In the genomic region with DNA sequence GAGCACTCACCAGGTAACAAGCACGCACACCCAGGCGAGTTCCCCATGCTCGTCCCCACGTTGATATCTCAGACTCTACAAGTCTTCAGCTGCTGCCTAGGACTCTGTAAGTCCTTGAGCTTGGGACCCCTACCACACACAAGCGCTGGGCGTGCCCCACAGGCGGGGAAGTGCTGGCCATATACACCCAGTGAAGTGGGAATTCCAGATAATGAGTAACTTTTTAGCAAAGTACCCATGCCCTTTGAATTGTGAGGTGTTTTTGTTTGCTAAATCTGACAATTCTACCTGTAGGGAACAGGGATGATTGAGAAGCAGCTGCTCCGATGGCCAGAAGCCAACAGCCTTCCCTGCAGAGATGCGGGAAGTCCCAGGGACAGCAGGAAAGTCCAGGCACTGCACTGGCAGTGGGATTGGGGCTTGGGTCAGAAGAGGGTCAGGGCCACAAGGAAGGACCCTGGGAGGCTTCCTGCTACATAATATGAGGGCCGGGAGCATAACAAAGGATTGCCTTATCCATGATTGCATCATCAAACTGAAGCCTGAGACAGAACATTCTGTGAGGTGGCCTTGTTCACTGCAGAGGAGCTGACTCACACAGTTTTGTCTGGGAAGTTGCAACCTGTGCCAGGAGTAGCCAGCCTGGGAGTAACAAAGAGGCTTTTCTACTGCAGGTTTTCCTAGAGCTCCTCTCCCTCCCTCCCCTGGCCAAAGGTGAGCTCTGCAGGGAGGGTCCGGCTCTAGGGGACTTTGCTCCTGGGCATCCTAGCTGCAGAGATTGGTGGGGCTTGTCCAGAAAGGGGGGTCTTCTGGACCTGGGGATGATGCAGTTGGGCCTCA, we compare ENCODE assay signal across 1 cellular context.
TF ChIP-seq lines count a peak whose summit lies in the region.

No MANE protein-coding gene starts in this region.

TF ChIP-seq in HepG2, 621 proteins besides CTCF, POLR2A, EP300 and RAD21 (continued from another document and continues in another):
- TF ChIP-seq, protein P1, sequence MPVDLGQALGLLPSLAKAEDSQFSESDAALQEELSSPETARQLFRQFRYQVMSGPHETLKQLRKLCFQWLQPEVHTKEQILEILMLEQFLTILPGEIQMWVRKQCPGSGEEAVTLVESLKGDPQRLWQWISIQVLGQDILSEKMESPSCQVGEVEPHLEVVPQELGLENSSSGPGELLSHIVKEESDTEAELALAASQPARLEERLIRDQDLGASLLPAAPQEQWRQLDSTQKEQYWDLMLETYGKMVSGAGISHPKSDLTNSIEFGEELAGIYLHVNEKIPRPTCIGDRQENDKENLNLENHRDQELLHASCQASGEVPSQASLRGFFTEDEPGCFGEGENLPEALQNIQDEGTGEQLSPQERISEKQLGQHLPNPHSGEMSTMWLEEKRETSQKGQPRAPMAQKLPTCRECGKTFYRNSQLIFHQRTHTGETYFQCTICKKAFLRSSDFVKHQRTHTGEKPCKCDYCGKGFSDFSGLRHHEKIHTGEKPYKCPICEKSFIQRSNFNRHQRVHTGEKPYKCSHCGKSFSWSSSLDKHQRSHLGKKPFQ (CRISPR knock-in tag; IDR thresholded peaks at IDR 0.05; ENCODE audit: insufficient replicate concordance), result no peak
- TF ChIP-seq, protein P2, sequence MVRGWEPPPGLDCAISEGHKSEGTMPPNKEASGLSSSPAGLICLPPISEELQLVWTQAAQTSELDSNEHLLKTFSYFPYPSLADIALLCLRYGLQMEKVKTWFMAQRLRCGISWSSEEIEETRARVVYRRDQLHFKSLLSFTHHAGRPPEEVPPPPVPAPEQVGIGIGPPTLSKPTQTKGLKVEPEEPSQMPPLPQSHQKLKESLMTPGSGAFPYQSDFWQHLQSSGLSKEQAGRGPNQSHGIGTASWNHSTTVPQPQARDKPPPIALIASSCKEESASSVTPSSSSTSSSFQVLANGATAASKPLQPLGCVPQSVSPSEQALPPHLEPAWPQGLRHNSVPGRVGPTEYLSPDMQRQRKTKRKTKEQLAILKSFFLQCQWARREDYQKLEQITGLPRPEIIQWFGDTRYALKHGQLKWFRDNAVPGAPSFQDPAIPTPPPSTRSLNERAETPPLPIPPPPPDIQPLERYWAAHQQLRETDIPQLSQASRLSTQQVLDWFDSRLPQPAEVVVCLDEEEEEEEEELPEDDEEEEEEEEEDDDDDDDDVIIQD (CRISPR knock-in tag; IDR thresholded peaks at IDR 0.05; ENCODE audit: low read depth), result peak; percentile 78
- TF ChIP-seq JUNB (CRISPR knock-in tag; IDR thresholded peaks at IDR 0.05; ENCODE audit: borderline replicate concordance), result peak; percentile 89; the same call in 1 of the 2 replicates
- TF ChIP-seq, protein P3, sequence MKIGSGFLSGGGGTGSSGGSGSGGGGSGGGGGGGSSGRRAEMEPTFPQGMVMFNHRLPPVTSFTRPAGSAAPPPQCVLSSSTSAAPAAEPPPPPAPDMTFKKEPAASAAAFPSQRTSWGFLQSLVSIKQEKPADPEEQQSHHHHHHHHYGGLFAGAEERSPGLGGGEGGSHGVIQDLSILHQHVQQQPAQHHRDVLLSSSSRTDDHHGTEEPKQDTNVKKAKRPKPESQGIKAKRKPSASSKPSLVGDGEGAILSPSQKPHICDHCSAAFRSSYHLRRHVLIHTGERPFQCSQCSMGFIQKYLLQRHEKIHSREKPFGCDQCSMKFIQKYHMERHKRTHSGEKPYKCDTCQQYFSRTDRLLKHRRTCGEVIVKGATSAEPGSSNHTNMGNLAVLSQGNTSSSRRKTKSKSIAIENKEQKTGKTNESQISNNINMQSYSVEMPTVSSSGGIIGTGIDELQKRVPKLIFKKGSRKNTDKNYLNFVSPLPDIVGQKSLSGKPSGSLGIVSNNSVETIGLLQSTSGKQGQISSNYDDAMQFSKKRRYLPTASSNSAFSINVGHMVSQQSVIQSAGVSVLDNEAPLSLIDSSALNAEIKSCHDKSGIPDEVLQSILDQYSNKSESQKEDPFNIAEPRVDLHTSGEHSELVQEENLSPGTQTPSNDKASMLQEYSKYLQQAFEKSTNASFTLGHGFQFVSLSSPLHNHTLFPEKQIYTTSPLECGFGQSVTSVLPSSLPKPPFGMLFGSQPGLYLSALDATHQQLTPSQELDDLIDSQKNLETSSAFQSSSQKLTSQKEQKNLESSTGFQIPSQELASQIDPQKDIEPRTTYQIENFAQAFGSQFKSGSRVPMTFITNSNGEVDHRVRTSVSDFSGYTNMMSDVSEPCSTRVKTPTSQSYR (CRISPR knock-in tag; IDR thresholded peaks at IDR 0.05; ENCODE audit: borderline replicate concordance), result peak; percentile 82; the same call in 1 of the 2 replicates
- TF ChIP-seq, protein P4, sequence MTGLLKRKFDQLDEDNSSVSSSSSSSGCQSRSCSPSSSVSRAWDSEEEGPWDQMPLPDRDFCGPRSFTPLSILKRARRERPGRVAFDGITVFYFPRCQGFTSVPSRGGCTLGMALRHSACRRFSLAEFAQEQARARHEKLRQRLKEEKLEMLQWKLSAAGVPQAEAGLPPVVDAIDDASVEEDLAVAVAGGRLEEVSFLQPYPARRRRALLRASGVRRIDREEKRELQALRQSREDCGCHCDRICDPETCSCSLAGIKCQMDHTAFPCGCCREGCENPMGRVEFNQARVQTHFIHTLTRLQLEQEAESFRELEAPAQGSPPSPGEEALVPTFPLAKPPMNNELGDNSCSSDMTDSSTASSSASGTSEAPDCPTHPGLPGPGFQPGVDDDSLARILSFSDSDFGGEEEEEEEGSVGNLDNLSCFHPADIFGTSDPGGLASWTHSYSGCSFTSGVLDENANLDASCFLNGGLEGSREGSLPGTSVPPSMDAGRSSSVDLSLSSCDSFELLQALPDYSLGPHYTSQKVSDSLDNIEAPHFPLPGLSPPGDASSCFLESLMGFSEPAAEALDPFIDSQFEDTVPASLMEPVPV (CRISPR knock-in tag; IDR thresholded peaks at IDR 0.05), result peak; percentile 89
- TF ChIP-seq, protein P5, sequence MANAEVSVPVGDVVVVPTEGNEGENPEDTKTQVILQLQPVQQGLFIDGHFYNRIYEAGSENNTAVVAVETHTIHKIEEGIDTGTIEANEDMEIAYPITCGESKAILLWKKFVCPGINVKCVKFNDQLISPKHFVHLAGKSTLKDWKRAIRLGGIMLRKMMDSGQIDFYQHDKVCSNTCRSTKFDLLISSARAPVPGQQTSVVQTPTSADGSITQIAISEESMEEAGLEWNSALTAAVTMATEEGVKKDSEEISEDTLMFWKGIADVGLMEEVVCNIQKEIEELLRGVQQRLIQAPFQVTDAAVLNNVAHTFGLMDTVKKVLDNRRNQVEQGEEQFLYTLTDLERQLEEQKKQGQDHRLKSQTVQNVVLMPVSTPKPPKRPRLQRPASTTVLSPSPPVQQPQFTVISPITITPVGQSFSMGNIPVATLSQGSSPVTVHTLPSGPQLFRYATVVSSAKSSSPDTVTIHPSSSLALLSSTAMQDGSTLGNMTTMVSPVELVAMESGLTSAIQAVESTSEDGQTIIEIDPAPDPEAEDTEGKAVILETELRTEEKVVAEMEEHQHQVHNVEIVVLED (CRISPR knock-in tag; IDR thresholded peaks at IDR 0.05; ENCODE audit: borderline replicate concordance), result peak; percentile 42; the same call in 1 of the 2 replicates
- TF ChIP-seq, protein P6, sequence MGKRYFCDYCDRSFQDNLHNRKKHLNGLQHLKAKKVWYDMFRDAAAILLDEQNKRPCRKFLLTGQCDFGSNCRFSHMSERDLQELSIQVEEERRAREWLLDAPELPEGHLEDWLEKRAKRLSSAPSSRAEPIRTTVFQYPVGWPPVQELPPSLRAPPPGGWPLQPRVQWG (CRISPR knock-in tag; IDR thresholded peaks at IDR 0.05; ENCODE audit: borderline replicate concordance, low read depth), result no peak
- TF ChIP-seq DR1 (CRISPR knock-in tag; IDR thresholded peaks at IDR 0.05), result peak; percentile 67
- peak; percentile 95 for TF ChIP-seq JUN (CRISPR knock-in tag; IDR thresholded peaks at IDR 0.05)
- TF ChIP-seq, protein P7, sequence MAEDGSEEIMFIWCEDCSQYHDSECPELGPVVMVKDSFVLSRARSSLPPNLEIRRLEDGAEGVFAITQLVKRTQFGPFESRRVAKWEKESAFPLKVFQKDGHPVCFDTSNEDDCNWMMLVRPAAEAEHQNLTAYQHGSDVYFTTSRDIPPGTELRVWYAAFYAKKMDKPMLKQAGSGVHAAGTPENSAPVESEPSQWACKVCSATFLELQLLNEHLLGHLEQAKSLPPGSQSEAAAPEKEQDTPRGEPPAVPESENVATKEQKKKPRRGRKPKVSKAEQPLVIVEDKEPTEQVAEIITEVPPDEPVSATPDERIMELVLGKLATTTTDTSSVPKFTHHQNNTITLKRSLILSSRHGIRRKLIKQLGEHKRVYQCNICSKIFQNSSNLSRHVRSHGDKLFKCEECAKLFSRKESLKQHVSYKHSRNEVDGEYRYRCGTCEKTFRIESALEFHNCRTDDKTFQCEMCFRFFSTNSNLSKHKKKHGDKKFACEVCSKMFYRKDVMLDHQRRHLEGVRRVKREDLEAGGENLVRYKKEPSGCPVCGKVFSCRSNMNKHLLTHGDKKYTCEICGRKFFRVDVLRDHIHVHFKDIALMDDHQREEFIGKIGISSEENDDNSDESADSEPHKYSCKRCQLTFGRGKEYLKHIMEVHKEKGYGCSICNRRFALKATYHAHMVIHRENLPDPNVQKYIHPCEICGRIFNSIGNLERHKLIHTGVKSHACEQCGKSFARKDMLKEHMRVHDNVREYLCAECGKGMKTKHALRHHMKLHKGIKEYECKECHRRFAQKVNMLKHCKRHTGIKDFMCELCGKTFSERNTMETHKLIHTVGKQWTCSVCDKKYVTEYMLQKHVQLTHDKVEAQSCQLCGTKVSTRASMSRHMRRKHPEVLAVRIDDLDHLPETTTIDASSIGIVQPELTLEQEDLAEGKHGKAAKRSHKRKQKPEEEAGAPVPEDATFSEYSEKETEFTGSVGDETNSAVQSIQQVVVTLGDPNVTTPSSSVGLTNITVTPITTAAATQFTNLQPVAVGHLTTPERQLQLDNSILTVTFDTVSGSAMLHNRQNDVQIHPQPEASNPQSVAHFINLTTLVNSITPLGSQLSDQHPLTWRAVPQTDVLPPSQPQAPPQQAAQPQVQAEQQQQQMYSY (CRISPR knock-in tag; IDR thresholded peaks at IDR 0.05), result peak; percentile 89
- peak in 1 of 2 experiments; percentile 86; a peak in 2 of 4 replicates for TF ChIP-seq KLF16 (CRISPR knock-in tag; IDR thresholded peaks at IDR 0.05)
- TF ChIP-seq NFE2L2 (IDR thresholded peaks at IDR 0.05; ENCODE audit: low read length), result 0 out of 2 replicates have a peak, but pooled peaks have one; percentile 40
- peak; percentile 94; the same call in 1 of the 2 replicates for TF ChIP-seq CBX5 (CRISPR knock-in tag; IDR thresholded peaks at IDR 0.05; ENCODE audit: borderline replicate concordance)
- 0 out of 2 replicates have a peak, but pooled peaks have one; percentile 75 for TF ChIP-seq BRCA1 (CRISPR knock-in tag; IDR thresholded peaks at IDR 0.05)
- peak; percentile 2 for TF ChIP-seq STAG1 (CRISPR knock-in tag; IDR thresholded peaks at IDR 0.05)
- TF ChIP-seq ZNF878 (CRISPR knock-in tag; IDR thresholded peaks at IDR 0.05), result peak; percentile 96
- TF ChIP-seq ZNF788 (CRISPR knock-in tag; IDR thresholded peaks at IDR 0.05; ENCODE audit: borderline replicate concordance), result peak; percentile 71; the same call in 1 of the 2 replicates
- peak; percentile 99 for TF ChIP-seq NCOA1 (CRISPR knock-in tag; IDR thresholded peaks at IDR 0.05)
- TF ChIP-seq, protein P8, sequence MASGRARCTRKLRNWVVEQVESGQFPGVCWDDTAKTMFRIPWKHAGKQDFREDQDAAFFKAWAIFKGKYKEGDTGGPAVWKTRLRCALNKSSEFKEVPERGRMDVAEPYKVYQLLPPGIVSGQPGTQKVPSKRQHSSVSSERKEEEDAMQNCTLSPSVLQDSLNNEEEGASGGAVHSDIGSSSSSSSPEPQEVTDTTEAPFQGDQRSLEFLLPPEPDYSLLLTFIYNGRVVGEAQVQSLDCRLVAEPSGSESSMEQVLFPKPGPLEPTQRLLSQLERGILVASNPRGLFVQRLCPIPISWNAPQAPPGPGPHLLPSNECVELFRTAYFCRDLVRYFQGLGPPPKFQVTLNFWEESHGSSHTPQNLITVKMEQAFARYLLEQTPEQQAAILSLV (CRISPR knock-in tag; IDR thresholded peaks at IDR 0.05; ENCODE audit: borderline replicate concordance), result peak; percentile 68; the same call in 1 of the 2 replicates
- no peak for TF ChIP-seq ZNF496 (CRISPR knock-in tag; IDR thresholded peaks at IDR 0.05; ENCODE audit: insufficient replicate concordance)
- TF ChIP-seq, protein P9, sequence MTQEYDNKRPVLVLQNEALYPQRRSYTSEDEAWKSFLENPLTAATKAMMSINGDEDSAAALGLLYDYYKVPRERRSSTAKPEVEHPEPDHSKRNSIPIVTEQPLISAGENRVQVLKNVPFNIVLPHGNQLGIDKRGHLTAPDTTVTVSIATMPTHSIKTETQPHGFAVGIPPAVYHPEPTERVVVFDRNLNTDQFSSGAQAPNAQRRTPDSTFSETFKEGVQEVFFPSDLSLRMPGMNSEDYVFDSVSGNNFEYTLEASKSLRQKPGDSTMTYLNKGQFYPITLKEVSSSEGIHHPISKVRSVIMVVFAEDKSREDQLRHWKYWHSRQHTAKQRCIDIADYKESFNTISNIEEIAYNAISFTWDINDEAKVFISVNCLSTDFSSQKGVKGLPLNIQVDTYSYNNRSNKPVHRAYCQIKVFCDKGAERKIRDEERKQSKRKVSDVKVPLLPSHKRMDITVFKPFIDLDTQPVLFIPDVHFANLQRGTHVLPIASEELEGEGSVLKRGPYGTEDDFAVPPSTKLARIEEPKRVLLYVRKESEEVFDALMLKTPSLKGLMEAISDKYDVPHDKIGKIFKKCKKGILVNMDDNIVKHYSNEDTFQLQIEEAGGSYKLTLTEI (CRISPR knock-in tag; conservative IDR thresholded peaks at IDR 0.05), result no peak
- no peak for TF ChIP-seq SETDB1 (CRISPR knock-in tag; IDR thresholded peaks at IDR 0.05; ENCODE audit: borderline replicate concordance)
- no peak for TF ChIP-seq ZNF562 (CRISPR knock-in tag; IDR thresholded peaks at IDR 0.05; ENCODE audit: borderline replicate concordance)
- TF ChIP-seq, protein P10, sequence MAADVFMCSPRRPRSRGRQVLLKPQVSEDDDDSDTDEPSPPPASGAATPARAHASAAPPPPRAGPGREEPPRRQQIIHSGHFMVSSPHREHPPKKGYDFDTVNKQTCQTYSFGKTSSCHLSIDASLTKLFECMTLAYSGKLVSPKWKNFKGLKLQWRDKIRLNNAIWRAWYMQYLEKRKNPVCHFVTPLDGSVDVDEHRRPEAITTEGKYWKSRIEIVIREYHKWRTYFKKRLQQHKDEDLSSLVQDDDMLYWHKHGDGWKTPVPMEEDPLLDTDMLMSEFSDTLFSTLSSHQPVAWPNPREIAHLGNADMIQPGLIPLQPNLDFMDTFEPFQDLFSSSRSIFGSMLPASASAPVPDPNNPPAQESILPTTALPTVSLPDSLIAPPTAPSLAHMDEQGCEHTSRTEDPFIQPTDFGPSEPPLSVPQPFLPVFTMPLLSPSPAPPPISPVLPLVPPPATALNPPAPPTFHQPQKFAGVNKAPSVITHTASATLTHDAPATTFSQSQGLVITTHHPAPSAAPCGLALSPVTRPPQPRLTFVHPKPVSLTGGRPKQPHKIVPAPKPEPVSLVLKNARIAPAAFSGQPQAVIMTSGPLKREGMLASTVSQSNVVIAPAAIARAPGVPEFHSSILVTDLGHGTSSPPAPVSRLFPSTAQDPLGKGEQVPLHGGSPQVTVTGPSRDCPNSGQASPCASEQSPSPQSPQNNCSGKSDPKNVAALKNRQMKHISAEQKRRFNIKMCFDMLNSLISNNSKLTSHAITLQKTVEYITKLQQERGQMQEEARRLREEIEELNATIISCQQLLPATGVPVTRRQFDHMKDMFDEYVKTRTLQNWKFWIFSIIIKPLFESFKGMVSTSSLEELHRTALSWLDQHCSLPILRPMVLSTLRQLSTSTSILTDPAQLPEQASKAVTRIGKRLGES (CRISPR knock-in tag; IDR thresholded peaks at IDR 0.05; ENCODE audit: borderline replicate concordance), result peak; percentile 4; the same call in 1 of the 2 replicates
